Comparison of ENCODE assay signal across 24 cellular contexts in the genomic region with DNA sequence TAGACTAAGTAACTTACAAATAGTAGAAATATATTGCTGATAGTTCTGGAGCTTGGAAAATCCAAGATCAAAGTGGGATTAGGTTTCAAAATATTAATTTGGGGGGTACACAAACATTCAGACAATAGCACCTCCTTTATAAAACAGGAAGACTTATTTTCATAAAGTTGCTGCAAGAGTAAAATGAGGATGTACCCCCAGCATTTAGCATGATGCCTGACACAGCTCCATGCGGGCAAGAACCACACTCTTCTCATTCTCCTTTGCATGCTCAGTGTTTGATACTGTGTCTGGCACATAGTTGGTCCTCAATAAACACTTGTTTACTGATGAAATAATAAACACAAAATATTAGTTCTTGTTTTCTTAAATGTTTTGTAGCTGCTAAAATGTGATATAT.
"Had no signal": no experiment of that assay in that cellular context is flagged by ENCODE, and none has a peak within 500 bp of the region (broad histone marks: within the 10 kb centered on the region; RNA-seq: fewer than 3 reads in every experiment).

No MANE protein-coding gene starts in this region.

- H3K36me3 Mint-ChIP-seq: activated naive CD4-positive, alpha-beta T cell treated with anti-CD3 and anti-CD28 coated beads, Interleukin-2, amount 50 U/mL, for 72 hours had no signal

- H3K27me3 ChIP-seq: breast epithelium, ovary, right lobe of liver, tibial nerve had no signal

- H3K4me3 Mint-ChIP-seq: nephron progenitor cell had no signal

- DNase-seq: activated CD4-positive, alpha-beta T cell treated with anti-CD3 and anti-CD28 coated beads for 4 hours; activated CD4-positive, alpha-beta T cell treated with anti-CD3 and anti-CD28 coated beads, Interleukin-2, amount 50 U/mL, for 4 hours; activated CD8-positive, alpha-beta memory T cell treated with anti-CD3 and anti-CD28 coated beads, Interleukin-2, amount 50 U/mL, for 4 hours; activated naive CD4-positive, alpha-beta T cell; activated T-cell treated with anti-CD3 and anti-CD28 coated beads, Interleukin-2, amount 50 U/mL, for 48 hours; central memory CD4-positive, alpha-beta T cell; dermis blood vessel endothelial cell; effector CD4-positive, alpha-beta T cell; left cardiac atrium; left ventricle myocardium superior; nephron progenitor cell; ovary; right lobe of liver; stimulated activated CD4-positive, alpha-beta T cell treated with anti-CD3 and anti-CD28 coated beads, Interleukin-2, amount 100 ng/mL, for 48 hours; stimulated activated naive CD4-positive, alpha-beta T cell treated with Interleukin-2 at 50 U/mL for 16 hours had no signal

- H3K36me3 ChIP-seq: breast epithelium, ovary, right lobe of liver, tibial nerve had no signal

- H3K4me1 Mint-ChIP-seq: nephron progenitor cell had no signal

- H3K4me1 ChIP-seq: breast epithelium, right lobe of liver, tibial nerve had no signal

- H3K4me3 ChIP-seq: breast epithelium, ovary, right lobe of liver, tibial nerve had no signal

- ATAC-seq: activated naive CD4-positive, alpha-beta T cell treated with anti-CD3 and anti-CD28 coated beads, Interleukin-2, amount 50 U/mL, for 72 hours had no signal

- H3K9me3 ChIP-seq: breast epithelium, ovary, right lobe of liver, tibial nerve had no signal

- H3K27ac Mint-ChIP-seq: activated naive CD4-positive, alpha-beta T cell treated with anti-CD3 and anti-CD28 coated beads, Interleukin-2, amount 50 U/mL, for 72 hours; nephron progenitor cell; progenitor cell of endocrine pancreas had no signal

- FAIRE-seq: endometrium, frontal cortex, islet of Langerhans, TTC549 had no signal

- H3K9me3 Mint-ChIP-seq: nephron progenitor cell had no signal

- H3K27ac ChIP-seq: breast epithelium, ovary, right lobe of liver, tibial nerve, VCaP had no signal
